Comparison of ENCODE assay signal across 1 cellular context in genomic region chr21:36692844-36693143, GRCh38.
TF ChIP-seq lines count a peak whose summit lies in the region.

No MANE protein-coding gene starts in this region.

TF ChIP-seq in GM23338, 12 proteins besides CTCF, POLR2A, EP300 and RAD21 (continued from another document):
- TF ChIP-seq ZNF462 (CRISPR knock-in tag; IDR thresholded peaks at IDR 0.05): no peak
- TF ChIP-seq NANOG (IDR thresholded peaks at IDR 0.05; ENCODE audit: borderline replicate concordance): no peak
- no peak for TF ChIP-seq CREB1 (CRISPR knock-in tag; IDR thresholded peaks at IDR 0.05; ENCODE audit: low read depth)
- no peak for TF ChIP-seq ZNF114 (CRISPR knock-in tag; IDR thresholded peaks at IDR 0.05)
- no peak for TF ChIP-seq ZNF331 (CRISPR knock-in tag; IDR thresholded peaks at IDR 0.05; ENCODE audit: low read depth)
